2 cellular contexts compared by ENCODE assay signal in genomic region chr15:63019539-63020109, GRCh38.
TF ChIP-seq lines count a peak whose summit lies in the region.

No MANE protein-coding gene starts in this region.

TF ChIP-seq in A549, 52 proteins besides CTCF, POLR2A, EP300 and RAD21 (continued from another document):
- TF ChIP-seq, protein P1, sequence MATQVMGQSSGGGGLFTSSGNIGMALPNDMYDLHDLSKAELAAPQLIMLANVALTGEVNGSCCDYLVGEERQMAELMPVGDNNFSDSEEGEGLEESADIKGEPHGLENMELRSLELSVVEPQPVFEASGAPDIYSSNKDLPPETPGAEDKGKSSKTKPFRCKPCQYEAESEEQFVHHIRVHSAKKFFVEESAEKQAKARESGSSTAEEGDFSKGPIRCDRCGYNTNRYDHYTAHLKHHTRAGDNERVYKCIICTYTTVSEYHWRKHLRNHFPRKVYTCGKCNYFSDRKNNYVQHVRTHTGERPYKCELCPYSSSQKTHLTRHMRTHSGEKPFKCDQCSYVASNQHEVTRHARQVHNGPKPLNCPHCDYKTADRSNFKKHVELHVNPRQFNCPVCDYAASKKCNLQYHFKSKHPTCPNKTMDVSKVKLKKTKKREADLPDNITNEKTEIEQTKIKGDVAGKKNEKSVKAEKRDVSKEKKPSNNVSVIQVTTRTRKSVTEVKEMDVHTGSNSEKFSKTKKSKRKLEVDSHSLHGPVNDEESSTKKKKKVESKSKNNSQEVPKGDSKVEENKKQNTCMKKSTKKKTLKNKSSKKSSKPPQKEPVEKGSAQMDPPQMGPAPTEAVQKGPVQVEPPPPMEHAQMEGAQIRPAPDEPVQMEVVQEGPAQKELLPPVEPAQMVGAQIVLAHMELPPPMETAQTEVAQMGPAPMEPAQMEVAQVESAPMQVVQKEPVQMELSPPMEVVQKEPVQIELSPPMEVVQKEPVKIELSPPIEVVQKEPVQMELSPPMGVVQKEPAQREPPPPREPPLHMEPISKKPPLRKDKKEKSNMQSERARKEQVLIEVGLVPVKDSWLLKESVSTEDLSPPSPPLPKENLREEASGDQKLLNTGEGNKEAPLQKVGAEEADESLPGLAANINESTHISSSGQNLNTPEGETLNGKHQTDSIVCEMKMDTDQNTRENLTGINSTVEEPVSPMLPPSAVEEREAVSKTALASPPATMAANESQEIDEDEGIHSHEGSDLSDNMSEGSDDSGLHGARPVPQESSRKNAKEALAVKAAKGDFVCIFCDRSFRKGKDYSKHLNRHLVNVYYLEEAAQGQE (IDR thresholded peaks at IDR 0.05), result no peak
- no peak for TF ChIP-seq ZC3H11A (IDR thresholded peaks at IDR 0.05)
- peak; percentile 72 for TF ChIP-seq JUNB (IDR thresholded peaks at IDR 0.05)
- TF ChIP-seq RFX5 (IDR thresholded peaks at IDR 0.05), result no peak
- TF ChIP-seq, protein P2, sequence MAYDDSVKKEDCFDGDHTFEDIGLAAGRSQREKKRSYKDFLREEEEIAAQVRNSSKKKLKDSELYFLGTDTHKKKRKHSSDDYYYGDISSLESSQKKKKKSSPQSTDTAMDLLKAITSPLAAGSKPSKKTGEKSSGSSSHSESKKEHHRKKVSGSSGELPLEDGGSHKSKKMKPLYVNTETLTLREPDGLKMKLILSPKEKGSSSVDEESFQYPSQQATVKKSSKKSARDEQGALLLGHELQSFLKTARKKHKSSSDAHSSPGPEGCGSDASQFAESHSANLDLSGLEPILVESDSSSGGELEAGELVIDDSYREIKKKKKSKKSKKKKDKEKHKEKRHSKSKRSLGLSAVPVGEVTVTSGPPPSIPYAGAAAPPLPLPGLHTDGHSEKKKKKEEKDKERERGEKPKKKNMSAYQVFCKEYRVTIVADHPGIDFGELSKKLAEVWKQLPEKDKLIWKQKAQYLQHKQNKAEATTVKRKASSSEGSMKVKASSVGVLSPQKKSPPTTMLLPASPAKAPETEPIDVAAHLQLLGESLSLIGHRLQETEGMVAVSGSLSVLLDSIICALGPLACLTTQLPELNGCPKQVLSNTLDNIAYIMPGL (CRISPR knock-in tag; IDR thresholded peaks at IDR 0.05; ENCODE audit: borderline replicate concordance), result no peak
TF ChIP-seq in A549: peak in this region for 6.

TF ChIP-seq in WTC11, 78 proteins besides CTCF, POLR2A, EP300 and RAD21 (continued from another document):
- TF ChIP-seq, protein P3, sequence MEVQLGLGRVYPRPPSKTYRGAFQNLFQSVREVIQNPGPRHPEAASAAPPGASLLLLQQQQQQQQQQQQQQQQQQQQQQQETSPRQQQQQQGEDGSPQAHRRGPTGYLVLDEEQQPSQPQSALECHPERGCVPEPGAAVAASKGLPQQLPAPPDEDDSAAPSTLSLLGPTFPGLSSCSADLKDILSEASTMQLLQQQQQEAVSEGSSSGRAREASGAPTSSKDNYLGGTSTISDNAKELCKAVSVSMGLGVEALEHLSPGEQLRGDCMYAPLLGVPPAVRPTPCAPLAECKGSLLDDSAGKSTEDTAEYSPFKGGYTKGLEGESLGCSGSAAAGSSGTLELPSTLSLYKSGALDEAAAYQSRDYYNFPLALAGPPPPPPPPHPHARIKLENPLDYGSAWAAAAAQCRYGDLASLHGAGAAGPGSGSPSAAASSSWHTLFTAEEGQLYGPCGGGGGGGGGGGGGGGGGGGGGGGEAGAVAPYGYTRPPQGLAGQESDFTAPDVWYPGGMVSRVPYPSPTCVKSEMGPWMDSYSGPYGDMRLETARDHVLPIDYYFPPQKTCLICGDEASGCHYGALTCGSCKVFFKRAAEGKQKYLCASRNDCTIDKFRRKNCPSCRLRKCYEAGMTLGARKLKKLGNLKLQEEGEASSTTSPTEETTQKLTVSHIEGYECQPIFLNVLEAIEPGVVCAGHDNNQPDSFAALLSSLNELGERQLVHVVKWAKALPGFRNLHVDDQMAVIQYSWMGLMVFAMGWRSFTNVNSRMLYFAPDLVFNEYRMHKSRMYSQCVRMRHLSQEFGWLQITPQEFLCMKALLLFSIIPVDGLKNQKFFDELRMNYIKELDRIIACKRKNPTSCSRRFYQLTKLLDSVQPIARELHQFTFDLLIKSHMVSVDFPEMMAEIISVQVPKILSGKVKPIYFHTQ (CRISPR knock-in tag; IDR thresholded peaks at IDR 0.05), result no peak
